7 cellular contexts compared by ENCODE assay signal in the genomic region with DNA sequence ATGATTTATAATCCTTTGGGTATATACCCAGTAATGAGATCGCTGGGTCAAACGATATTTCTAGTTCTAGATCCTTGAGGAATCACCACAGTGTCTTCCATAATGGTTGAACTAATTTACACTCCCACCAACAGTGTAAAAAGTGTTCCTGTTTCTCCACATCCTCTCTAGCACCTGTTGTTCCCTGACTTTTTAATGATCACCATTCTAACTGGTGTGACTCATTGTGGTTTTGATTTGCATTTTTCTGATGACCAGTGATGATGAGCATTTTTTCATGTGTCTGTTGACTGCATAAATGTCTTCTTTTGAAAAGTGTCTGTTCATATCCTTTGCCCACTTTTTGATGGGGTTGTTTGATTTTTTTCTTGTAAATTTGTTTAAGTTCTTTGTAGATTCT. TPM values are rescaled to one million over a fixed set of nuclear protein-coding genes. Genes with fewer than 3 reads are reported as not detected.
DNase-seq lines count a peak whose midpoint lies in the region; ATAC-seq, FAIRE-seq and TF ChIP-seq lines count a peak whose summit lies in the region.
"Not testable (repeated sequence)": the region's sequence is repeated elsewhere in the genome, so short reads cannot be mapped to it uniquely, and the experiment has no call there.

No MANE protein-coding gene starts in this region.

- DNase-seq in ELR (ENCODE audit: low read depth) (peak; percentile 29), KBM-7 (peak; percentile 7), NAMALWA (ENCODE audit: low spot score) (peak; percentile 11), SJCRH30 (peak in 1 of 2 experiments; percentile 53), bronchial epithelial cell (ENCODE audit: low read depth) (peak; percentile 25), foreskin keratinocyte (peak; percentile 1 to 26), renal cortical epithelial cell (ENCODE audit: low read depth) (peak; percentile 41)

- peak overlapping the region; percentile 33 for H3K27ac ChIP-seq in SJCRH30
- not testable (repeated sequence) for H3K27ac ChIP-seq in foreskin keratinocyte

- H3K4me3 ChIP-seq in SJCRH30; bronchial epithelial cell (ENCODE audit: low read depth, low read length): not testable (repeated sequence)

- in situ Hi-C loops in KBM-7 (cut with MboI; ENCODE audit: low pct_unique_long_range_greater_than_20kb, low sequenced_read_pairs): not testable (repeated sequence)

- TF ChIP-seq CTCF in bronchial epithelial cell (IDR thresholded peaks at IDR 0.05; ENCODE audit: insufficient read depth, low read length, severe bottlenecking); foreskin keratinocyte (conservative IDR thresholded peaks at IDR 0.05): not testable (repeated sequence)

- not testable (repeated sequence) for H3K27me3 ChIP-seq in SJCRH30; bronchial epithelial cell (ENCODE audit: control insufficient read depth, insufficient read depth, low read length); foreskin keratinocyte

- peaks cover 15% of the 10 kb centered on the region; the same call in 1 of the 2 replicates for H3K9me3 ChIP-seq in SJCRH30 (replicated peaks)

- peaks cover 24% of the 10 kb centered on the region for H3K36me3 ChIP-seq in SJCRH30
- not testable (repeated sequence) for H3K36me3 ChIP-seq in bronchial epithelial cell (ENCODE audit: control insufficient read depth, insufficient read depth, low read length)

- ATAC-seq in foreskin keratinocyte: not testable (repeated sequence)

- not testable (repeated sequence) for FAIRE-seq in bronchial epithelial cell (lab: Jason Lieb, UNC)

- not testable (repeated sequence) for H3K4me1 ChIP-seq in SJCRH30, foreskin keratinocyte

RNA-seq across cellular contexts. Expression of gene FAM135A, which starts 40.6 kb away (rescaled TPM):
- 46.5 and 53.7 TPM in 2 replicates for total RNA-seq in SJCRH30 (2014; rRNA removed; shearing (Covaris generic))
- 61.6 and 82.2 TPM in 2 replicates for total RNA-seq in bronchial epithelial cell
- total RNA-seq in foreskin keratinocyte: 19.3 and 22.6 TPM in 2 replicates
- polyA plus RNA-seq in foreskin keratinocyte: 5.4 and 6.6 TPM in 2 replicates
- 29.2 and 52.6 TPM in 2 replicates for total RNA-seq in renal cortical epithelial cell
